Comparison of ENCODE assay signal across 19 cellular contexts in genomic region chr7:13278020-13278419, GRCh38.
DNase-seq lines count a peak whose midpoint lies in the region; TF ChIP-seq lines count a peak whose summit lies in the region.
"Had no signal": no experiment of that assay in that cellular context is flagged by ENCODE, and none has a peak within 500 bp of the region (broad histone marks: within the 10 kb centered on the region; RNA-seq: fewer than 3 reads in every experiment).

No MANE protein-coding gene starts in this region.

- H4K20me1 ChIP-seq in Karpas-422 (ENCODE audit: insufficient read depth, low read depth, low read length) (no peaks in the 10 kb centered on the region), PC-9 (ENCODE audit: insufficient read depth) (no peaks in the 10 kb centered on the region), OCI-LY7 (ENCODE audit: insufficient read depth, low read length) (no peaks in the 10 kb centered on the region)
- H4K20me1 ChIP-seq: BLaER1 treated with 17β-estradiol and CSF1 and Interleukin-3, amounts not matched to agents 10 nM and 100 nM had no signal

- H3K9me3 ChIP-seq in Karpas-422 (ENCODE audit: low read length) (no peaks in the 10 kb centered on the region), PC-9 (ENCODE audit: insufficient read depth, low read depth) (no peaks in the 10 kb centered on the region), OCI-LY7 (ENCODE audit: low read length) (no peaks in the 10 kb centered on the region)
- H3K9me3 ChIP-seq: HAP-1, SJCRH30 had no signal

- H3K9me2 ChIP-seq in Karpas-422 (replicated peaks; ENCODE audit: insufficient read depth, low read length) (no peaks in the 10 kb centered on the region), PC-9 (ENCODE audit: insufficient read depth) (no peaks in the 10 kb centered on the region), OCI-LY7 (ENCODE audit: insufficient read depth, low read length) (no peaks in the 10 kb centered on the region)

- H3K9ac ChIP-seq in Karpas-422 (ENCODE audit: low read length) = no peak overlapping the region
- H3K9ac ChIP-seq: BLaER1 treated with 17β-estradiol and CSF1 and Interleukin-3, amounts not matched to agents 10 nM and 100 nM had no signal

- CTCF ChIA-PET in PC-9 (lab: Charles Lee) (interaction anchor here (1.6 kb wide), 1 partner anchor 1414 kb away, joined by 4 read pairs; no protein-coding TSS in a partner anchor), OCI-LY7 (lab: Charles Lee; ENCODE audit: unreplicated experiment) (no interaction called here)

- H3F3A ChIP-seq in PC-9 (ENCODE audit: insufficient read depth, low read depth) = no peaks in the 10 kb centered on the region

- H3K27ac ChIP-seq in Karpas-422 (ENCODE audit: low read length) = no peak overlapping the region
- no peak overlapping the region for H3K27ac ChIP-seq in PC-9
- no peak overlapping the region for H3K27ac ChIP-seq in OCI-LY7 (ENCODE audit: low read depth, low read length, poor library complexity, severe bottlenecking)
- H3K27ac ChIP-seq: BLaER1 treated with 17β-estradiol and CSF1 and Interleukin-3, amounts not matched to agents 10 nM and 100 nM; HL-60; SJCRH30 had no signal

- H3K4me1 ChIP-seq in Karpas-422 (ENCODE audit: low read length) = peaks cover 9% of the 10 kb centered on the region
- H3K4me1 ChIP-seq in PC-9 (replicated peaks; ENCODE audit: insufficient read depth) = no peaks in the 10 kb centered on the region
- H3K4me1 ChIP-seq in OCI-LY7 (ENCODE audit: insufficient read depth, low read length, poor library complexity, severe bottlenecking) = no peaks in the 10 kb centered on the region
- H3K4me1 ChIP-seq: BLaER1 treated with 17β-estradiol and CSF1 and Interleukin-3, amounts not matched to agents 10 nM and 100 nM; HAP-1 had no signal

- intact Hi-C loops in PC-9 (cut with micrococcal nuclease; ENCODE audit: unreplicated experiment) (no loop called here), OCI-LY7 (cut with micrococcal nuclease; ENCODE audit: unreplicated experiment) (no loop called here)

- DNase-seq in Karpas-422 (no peak), PC-9 (no peak), left kidney (ENCODE audit: low read depth, low spot score) (peak; percentile 9), T-helper 9 cell (no peak), NCI-H128 (lab: John Stamatoyannopoulos, UW; ENCODE audit: unreplicated experiment) (no peak), OCI-LY7 (ENCODE audit: low spot score) (no peak), inferior parietal cortex (ENCODE audit: extremely low spot score) (no peak)
- DNase-seq: CD4-positive, alpha-beta memory T cell; GDM1; NCI-H1105; NCI-H1694; NCI-H2081; NCI-H446; NCI-H526 treated with DMSO at 0.1 percent for 48 hours; SJCRH30 had no signal

- BruUV-seq in PC-9 (replicated peaks; lab: Mats Ljungman, UMichigan) (no TSS peak), OCI-LY7 (replicated peaks; lab: Mats Ljungman, UMichigan) (no TSS peak)

- no peak overlapping the region for H3K4me3 ChIP-seq in Karpas-422 (ENCODE audit: low read length)
- no peak overlapping the region for H3K4me3 ChIP-seq in PC-9
- H3K4me3 ChIP-seq in OCI-LY7 (ENCODE audit: low read depth, low read length, poor library complexity, severe bottlenecking) = no peak overlapping the region
- H3K4me3 ChIP-seq: BLaER1 treated with 17β-estradiol and CSF1 and Interleukin-3, amounts not matched to agents 10 nM and 100 nM; HAP-1; K562; SJCRH30 had no signal

- H2AFZ ChIP-seq in Karpas-422 (ENCODE audit: low read length) (peak overlapping the region; percentile 62; the same call in 1 of the 2 replicates), PC-9 (peak overlapping the region; percentile 7; the same call in 1 of the 2 replicates), OCI-LY7 (ENCODE audit: low read length) (no peak overlapping the region)

- POLR2A ChIA-PET in PC-9 (lab: Charles Lee; ENCODE audit: unreplicated experiment) = no interaction called here
- POLR2A ChIA-PET in OCI-LY7 (lab: Charles Lee) = no interaction called here

- H3K27me3 ChIP-seq in Karpas-422 (ENCODE audit: low read length) (no peaks in the 10 kb centered on the region), PC-9 (ENCODE audit: insufficient read depth, low read depth) (no peaks in the 10 kb centered on the region)
- H3K27me3 ChIP-seq: BLaER1 treated with 17β-estradiol and CSF1 and Interleukin-3, amounts not matched to agents 10 nM and 100 nM; SJCRH30 had no signal

- H3K36me3 ChIP-seq in Karpas-422 (ENCODE audit: insufficient read depth, low read length) = no peaks in the 10 kb centered on the region
- H3K36me3 ChIP-seq in PC-9 (ENCODE audit: low read depth) = no peaks in the 10 kb centered on the region
- H3K36me3 ChIP-seq in OCI-LY7 (ENCODE audit: insufficient read depth, low read length) = no peaks in the 10 kb centered on the region
- H3K36me3 ChIP-seq: BLaER1 treated with 17β-estradiol and CSF1 and Interleukin-3, amounts not matched to agents 10 nM and 100 nM; HAP-1; SJCRH30 had no signal

- TF ChIP-seq CTCF in PC-9 (conservative IDR thresholded peaks at IDR 0.05) = no peak
- TF ChIP-seq CTCF in OCI-LY7 (conservative IDR thresholded peaks at IDR 0.05; ENCODE audit: low read length) = no peak

- H3K79me2 ChIP-seq in Karpas-422 (ENCODE audit: low read length) (no peaks in the 10 kb centered on the region), PC-9 (ENCODE audit: low read depth) (no peaks in the 10 kb centered on the region), OCI-LY7 (ENCODE audit: insufficient read depth, low read depth, low read length) (no peaks in the 10 kb centered on the region)

- H3K4me2 ChIP-seq in Karpas-422 (ENCODE audit: low read depth, low read length, poor library complexity, severe bottlenecking) (no peak overlapping the region), PC-9 (no peak overlapping the region), OCI-LY7 (ENCODE audit: low read length) (no peak overlapping the region)
- H3K4me2 ChIP-seq: BLaER1 treated with 17β-estradiol and CSF1 and Interleukin-3, amounts not matched to agents 10 nM and 100 nM had no signal
